8 cellular contexts compared by ENCODE assay signal in genomic region chr1:202957733-202958543, GRCh38. TPM values are rescaled to one million over a fixed set of nuclear protein-coding genes. Genes with fewer than 3 reads are reported as not detected.
DNase-seq lines count a peak whose midpoint lies in the region; ATAC-seq, FAIRE-seq and TF ChIP-seq lines count a peak whose summit lies in the region.

Gene ADIPOR1, minus strand, starts transcription at chr1:202958312. Its CDS starts 7,242 bp downstream, at chr1:202951070.

- H3K36me3 Mint-ChIP-seq in Calu3 (ENCODE audit: insufficient read depth, unreplicated experiment), result peaks cover 26% of the 10 kb centered on the region
- H3K36me3 Mint-ChIP-seq in mesothelial cell of epicardium, result no peaks in the 10 kb centered on the region

- peak within 1 kb of the TSS; percentile 91 for H3K9ac ChIP-seq in NT2/D1 (ENCODE audit: insufficient read length, low read depth)

- BruUV-seq in Calu3 (replicated peaks; lab: Mats Ljungman, UMichigan), result no TSS peak

- intact Hi-C loops in Calu3 (cut with micrococcal nuclease; ENCODE audit: unreplicated experiment), result no loop called here

- no peaks in the 10 kb centered on the region for H3K9me3 ChIP-seq in NT2/D1 (ENCODE audit: insufficient read depth, low read length)

- in situ Hi-C loops in endometrial microvascular endothelial cells (cut with HindIII; ENCODE audit: inconsistent ontology term, low pct_unique_long_range_greater_than_20kb, low sequenced_read_pairs), result no loop called here

- FAIRE-seq in HTR-8/SVneo (lab: Jason Lieb, UNC), result no peak

- peak; percentile 97 for DNase-seq in Calu3
- peak; percentile 95 for DNase-seq in HTR-8/SVneo (ENCODE audit: insufficient read length, low spot score)
- peak; percentile 86 for DNase-seq in NT2/D1 (ENCODE audit: low read depth, low spot score)
- DNase-seq in activated CD8-positive, alpha-beta memory T cell treated with anti-CD3 and anti-CD28 coated beads, Interleukin-2, amount 50 U/mL, for 4 hours, result peak; percentile 95
- DNase-seq in mesothelial cell of epicardium (ENCODE audit: low spot score in 2 of 2, unreplicated experiment in 2 of 2), result peak; percentile 81 to 91
- peak; percentile 89 to 90 for DNase-seq in stimulated activated CD8-positive, alpha-beta memory T cell treated with anti-CD3 and anti-CD28 coated beads, Interleukin-15, amount 100 ng/mL, for 48 hours (ENCODE audit: low read depth in 2 of 2)

- H3K27me3 ChIP-seq in NT2/D1 (ENCODE audit: insufficient read depth, insufficient read length), result peaks cover 3% of the 10 kb centered on the region

- peaks cover 52% of the 10 kb centered on the region for H3K36me3 ChIP-seq in NT2/D1 (ENCODE audit: insufficient read depth, insufficient read length, low read length)

- TF ChIP-seq CTCF in Calu3 (IDR thresholded peaks at IDR 0.05; ENCODE audit: unreplicated experiment), result no peak
- TF ChIP-seq CTCF in mesothelial cell of epicardium (IDR thresholded peaks at IDR 0.05; ENCODE audit: unreplicated experiment), result no peak

- peak; percentile 96 for ATAC-seq in GM21367 (IDR thresholded peaks at IDR 0.05; ENCODE audit: unreplicated experiment)

- peaks cover 49% of the 10 kb centered on the region for H3K4me1 Mint-ChIP-seq in Calu3 (ENCODE audit: low read depth, unreplicated experiment)
- peaks cover 21% of the 10 kb centered on the region for H3K4me1 Mint-ChIP-seq in mesothelial cell of epicardium

- no peaks in the 10 kb centered on the region for H3K9me3 Mint-ChIP-seq in Calu3 (ENCODE audit: low read depth, unreplicated experiment)
- H3K9me3 Mint-ChIP-seq in mesothelial cell of epicardium, result no peaks in the 10 kb centered on the region

- H3K4me3 ChIP-seq in NT2/D1 (ENCODE audit: insufficient read length, low read depth), result peak within 1 kb of the TSS; percentile 90

- CTCF ChIA-PET in Calu3 (lab: Charles Lee), result no interaction called here

- H3K27me3 Mint-ChIP-seq in Calu3 (ENCODE audit: unreplicated experiment), result no peaks in the 10 kb centered on the region
- H3K27me3 Mint-ChIP-seq in mesothelial cell of epicardium (ENCODE audit: low read depth), result no peaks in the 10 kb centered on the region

- H3K4me3 Mint-ChIP-seq in Calu3 (ENCODE audit: low read depth, unreplicated experiment), result peak within 1 kb of the TSS; percentile 70
- peak within 1 kb of the TSS; percentile 82 for H3K4me3 Mint-ChIP-seq in mesothelial cell of epicardium

- peak within 1 kb of the TSS; percentile 73 for H3K27ac Mint-ChIP-seq in Calu3 (ENCODE audit: unreplicated experiment)
- peak within 1 kb of the TSS; percentile 89 for H3K27ac Mint-ChIP-seq in mesothelial cell of epicardium

- H3K4me1 ChIP-seq in NT2/D1 (ENCODE audit: insufficient read depth, insufficient read length), result no peaks in the 10 kb centered on the region

RNA-seq across cellular contexts. Expression of gene ADIPOR1, which starts in this region (rescaled TPM):
- 102 and 104 TPM in 2 replicates for total RNA-seq in Calu3 (2022)
- 96.9 TPM for total RNA-seq in endometrial microvascular endothelial cells (ENCODE audit: inconsistent ontology term)
- 38.0 to 39.1 TPM (median 38.4 TPM) in 3 replicates for total RNA-seq in mesothelial cell of epicardium

Comparison
In these comparisons a context has a peak if more than half of its experiments do, and no peak if none do; other contexts are left out.
1. Peak in every context shown above with its lines: DNase-seq, ATAC-seq and H3K4me3 ChIP-seq.